In the genomic region with DNA sequence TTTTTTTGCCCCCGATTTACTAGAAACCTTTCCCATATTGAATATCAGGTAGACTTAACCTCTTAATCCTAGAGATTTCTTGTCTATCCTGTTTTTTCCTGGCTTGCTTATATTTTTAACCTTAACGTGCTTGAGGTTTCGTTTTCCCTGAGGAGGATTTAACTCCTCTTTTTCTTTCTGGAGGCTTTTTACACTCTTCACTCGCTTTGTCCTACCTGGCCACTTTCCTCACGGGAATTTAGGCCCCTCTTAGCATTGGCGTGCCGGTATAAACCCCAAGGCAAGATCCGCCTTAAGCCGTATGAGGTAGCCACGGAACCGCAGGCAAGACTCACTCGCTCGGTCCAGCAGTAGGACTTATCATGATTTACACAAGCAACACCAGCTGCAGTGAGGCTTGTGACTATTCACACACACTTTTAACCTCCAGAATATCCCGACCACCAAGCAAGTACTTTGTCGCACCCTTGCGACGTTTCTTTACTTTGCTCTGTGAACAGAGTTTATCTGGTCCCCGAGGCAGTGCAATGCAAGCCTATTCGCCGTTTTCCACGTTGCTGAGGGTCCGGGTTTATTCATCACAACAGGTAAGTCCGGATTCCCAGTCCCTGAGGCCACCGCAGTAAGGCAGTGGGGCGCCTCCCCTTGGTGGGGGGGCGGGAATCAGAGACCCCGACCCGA, we compare ENCODE assay signal across 19 cellular contexts. TPM values are rescaled to one million over a fixed set of nuclear protein-coding genes. Genes with fewer than 3 reads are reported as not detected.
DNase-seq lines count a peak whose midpoint lies in the region; ATAC-seq and TF ChIP-seq lines count a peak whose summit lies in the region.
"Had no signal": no experiment of that assay in that cellular context is flagged by ENCODE, and none has a peak within 500 bp of the region (broad histone marks: within the 10 kb centered on the region; RNA-seq: fewer than 3 reads in every experiment).

No MANE protein-coding gene starts in this region.

- 56% methylated on average over 21 of the region's 28 CpGs for WGBS in mammary epithelial cell (ENCODE audit: low coverage, missing lambda C conversion rate)
- WGBS in testis, 2 donors: 61 to 71% methylated on average over 28 of the region's 28 CpGs

- H3K4me3 ChIP-seq in Panc1 (ENCODE audit: low read depth in 2 of 2, low read length in 2 of 2) (peak overlapping the region; percentile 12 to 46; a peak in 3 of 4 replicates), mammary epithelial cell (replicated peaks in 1 of 3; ENCODE audit: insufficient read depth in 1 of 3, low read depth in 2 of 3, low read length in 3 of 3) (no peak overlapping the region), testis (peak overlapping the region; percentile 18 to 34), HAP-1 (no peak overlapping the region)
- H3K4me3 ChIP-seq: A549 had no signal

- no peaks in the 10 kb centered on the region for H4K20me1 ChIP-seq in mammary epithelial cell (ENCODE audit: insufficient read depth, low read length)

- DNase-seq in NCI-H526 (lab: John Stamatoyannopoulos, UW) (peak; percentile 35 to 66), Panc1 (ENCODE audit: low read depth, low spot score) (no peak), mammary epithelial cell (no peak), testis (no peak), left ventricle myocardium superior (no peak), NK-92 (lab: John Stamatoyannopoulos, UW; ENCODE audit: unreplicated experiment) (no peak), HAP-1 (ENCODE audit: low spot score in 2 of 2) (no peak)
- DNase-seq: BE2C; CD8-positive, alpha-beta T cell; COR-L47; DMS153; HCEC 1CT; HFFc6 had no signal

- no peaks in the 10 kb centered on the region for H3K79me2 ChIP-seq in mammary epithelial cell (ENCODE audit: insufficient read depth, low read length)

- dilution Hi-C loops in mammary epithelial cell (cut with HindIII; ENCODE audit: low sequenced_read_pairs): no loop called here

- peaks cover 10% of the 10 kb centered on the region; the same call in 1 of the 2 replicates for H3K27me3 ChIP-seq in Panc1 (ENCODE audit: control insufficient read depth, insufficient read depth, low read length)
- no peaks in the 10 kb centered on the region for H3K27me3 ChIP-seq in mammary epithelial cell (ENCODE audit: insufficient read depth, low read length)
- no peaks in the 10 kb centered on the region for H3K27me3 ChIP-seq in testis
- no peaks in the 10 kb centered on the region; the same call in 1 of the 2 replicates for H3K27me3 ChIP-seq in HAP-1 (ENCODE audit: low read depth)

- H3K4me1 ChIP-seq in Panc1 (ENCODE audit: control insufficient read depth, insufficient read depth, low read length) (no peaks in the 10 kb centered on the region), mammary epithelial cell (ENCODE audit: insufficient read depth, low read length) (no peaks in the 10 kb centered on the region), testis (no peaks in the 10 kb centered on the region), HAP-1 (no peaks in the 10 kb centered on the region)
- H3K4me1 ChIP-seq: BE2C had no signal

- BruUV-seq in Panc1 (replicated peaks; lab: Mats Ljungman, UMichigan): no TSS peak
- BruUV-seq in mammary epithelial cell (replicated peaks; lab: Mats Ljungman, UMichigan): no TSS peak

- intact Hi-C loops in Panc1 (cut with micrococcal nuclease; ENCODE audit: unreplicated experiment) (no loop called here), mammary epithelial cell (cut with micrococcal nuclease) (no loop called here), testis (cut with DNase I; ENCODE audit: low total_unique reads) (no loop called here), left ventricle myocardium superior (cut with micrococcal nuclease) (no loop called here)

- in situ Hi-C loops in Panc1 (cut with HindIII; ENCODE audit: low pct_unique_long_range_greater_than_20kb, low sequenced_read_pairs): no loop called here
- in situ Hi-C loops in mammary epithelial cell (cut with MboI; ENCODE audit: low sequenced_read_pairs in 2 of 2): no loop called here
- in situ Hi-C loops in HAP-1 (cut with MboI; ENCODE audit: low sequenced_read_pairs): no loop called here

- POLR2A ChIA-PET in Panc1 (lab: Charles Lee): no interaction called here

- H3K9me3 ChIP-seq in Panc1 (ENCODE audit: control insufficient read depth, insufficient read depth, low read depth, low read length) (no peaks in the 10 kb centered on the region), mammary epithelial cell (replicated peaks; ENCODE audit: insufficient read depth, low read length) (peaks cover 3% of the 10 kb centered on the region), testis (no peaks in the 10 kb centered on the region), HAP-1 (no peaks in the 10 kb centered on the region; the same call in 1 of the 2 replicates)
- H3K9me3 ChIP-seq: A549, BE2C had no signal

- TF ChIP-seq POLR2A in testis (IDR thresholded peaks at IDR 0.05): no peak

- no peak overlapping the region for H3K4me2 ChIP-seq in mammary epithelial cell (ENCODE audit: insufficient read depth, low read depth, low read length)
- H3K4me2 ChIP-seq: A549 had no signal

- H3K27ac ChIP-seq in Panc1 (ENCODE audit: low read length) (no peak overlapping the region), mammary epithelial cell (ENCODE audit: insufficient read depth, low read depth, low read length) (no peak overlapping the region), testis (no peak overlapping the region)
- H3K27ac ChIP-seq: A549, C4-2B had no signal

- no peak overlapping the region for H3K9ac ChIP-seq in mammary epithelial cell (ENCODE audit: insufficient read depth, low read length)

- H3K36me3 ChIP-seq in Panc1 (ENCODE audit: control insufficient read depth, insufficient read depth, low read length) (no peaks in the 10 kb centered on the region), mammary epithelial cell (ENCODE audit: insufficient read depth, low read length) (no peaks in the 10 kb centered on the region), testis (ENCODE audit: low read depth, missing control alignments) (no peaks in the 10 kb centered on the region), HAP-1 (replicated peaks) (no peaks in the 10 kb centered on the region)
- H3K36me3 ChIP-seq: BE2C had no signal

- CTCF ChIA-PET in Panc1 (lab: Charles Lee) (no interaction called here), mammary epithelial cell (lab: Charles Lee; ENCODE audit: low non-redundant PET) (no interaction called here)

- peak overlapping the region; percentile 22 for H2AFZ ChIP-seq in mammary epithelial cell (ENCODE audit: low read depth, low read length)

- TF ChIP-seq CTCF in Panc1 (IDR thresholded peaks at IDR 0.05): no peak
- TF ChIP-seq CTCF in mammary epithelial cell (conservative IDR thresholded peaks at IDR 0.05 in 1 of 2, IDR thresholded peaks at IDR 0.05 in 1 of 2; ENCODE audit: extremely low read depth in 1 of 2, insufficient read depth in 1 of 2, low read depth in 1 of 2, low read length in 2 of 2): no peak
- TF ChIP-seq CTCF in testis (IDR thresholded peaks at IDR 0.05): no peak

- ATAC-seq in Panc1 (peak; percentile 49; the same call in 1 of the 2 replicates), left ventricle myocardium superior (no peak)
- ATAC-seq: A549; CD8-positive, alpha-beta T cell; HepG2 had no signal

RNA-seq across cellular contexts. Expression of a gene that starts 20.6 kb away (rescaled TPM):
- total RNA-seq in Panc1 (2021; ENCODE audit: unreplicated experiment): not detected
- not detected for polyA plus RNA-seq in Panc1 (2012; ENCODE audit: insufficient read length)
- 1 to 10 TPM in 1 of 2 donors, under 1 TPM in 1; 0.17 to 1.1 TPM for total RNA-seq in mammary epithelial cell
- polyA plus RNA-seq in mammary epithelial cell: 0.65 TPM
- polyA minus RNA-seq in mammary epithelial cell: not detected
- under 1 TPM in 1 of 2 donors, not detected in 1; 0.19 TPM for total RNA-seq in testis
- polyA plus RNA-seq in testis (ENCODE audit: insufficient read depth, low read depth, low replicate concordance): not detected
- total RNA-seq in left ventricle myocardium superior: not detected
- total RNA-seq: CD8-positive, alpha-beta T cell; H1; HepG2; HFFc6 had no signal
- polyA plus RNA-seq: A549, AG04450, H1, HepG2 had no signal

RNA-seq across cellular contexts. Expression of a gene that starts 44.5 kb away (rescaled TPM):
- total RNA-seq in Panc1 (2021; ENCODE audit: unreplicated experiment) (0.26 TPM), mammary epithelial cell (under 1 TPM in 1 of 2 donors, not detected in 1; 0.24 TPM), testis (under 1 TPM in 1 of 2 donors, not detected in 1; 0.50 TPM), left ventricle myocardium superior (not detected)
- polyA plus RNA-seq in Panc1 (2012; ENCODE audit: insufficient read length): 0.40 TPM
- polyA plus RNA-seq in mammary epithelial cell (0.08 TPM), testis (ENCODE audit: insufficient read depth, low read depth, low replicate concordance) (0.66 TPM)
- not detected for polyA minus RNA-seq in mammary epithelial cell
- total RNA-seq: CD8-positive, alpha-beta T cell; Daoy; H1; HFFc6 had no signal
- polyA plus RNA-seq: AG04450 had no signal

RNA-seq across cellular contexts. Expression of a gene that starts 55.5 kb away (rescaled TPM):
- total RNA-seq in Panc1 (2021; ENCODE audit: unreplicated experiment): not detected
- polyA plus RNA-seq in Panc1 (2012; ENCODE audit: insufficient read length): not detected
- not detected for total RNA-seq in mammary epithelial cell
- not detected for polyA plus RNA-seq in mammary epithelial cell
- polyA minus RNA-seq in mammary epithelial cell: not detected
- total RNA-seq in testis: under 1 TPM in 1 of 2 donors, not detected in 1; 0.50 TPM
- not detected for polyA plus RNA-seq in testis (ENCODE audit: insufficient read depth, low read depth, low replicate concordance)
- 0.37 TPM for total RNA-seq in left ventricle myocardium superior
- total RNA-seq: CD8-positive, alpha-beta T cell; Daoy; H1; HFFc6 had no signal
- polyA plus RNA-seq: A549, AG04450 had no signal

Comparison
In these comparisons a context has a peak if more than half of its experiments do, and no peak if none do; other contexts are left out.
1. DNase-seq: peak in NCI-H526 (2 of 2); none in Panc1 (single experiment), mammary epithelial cell (single experiment), testis (single experiment), left ventricle myocardium superior (single experiment), NK-92 (single experiment) and HAP-1 (0 of 2).
2. H3K4me3 ChIP-seq: peak in Panc1 (2 of 2) and testis (2 of 2); none in mammary epithelial cell (0 of 3) and HAP-1 (single experiment).